ENCODE assay signal across 8 cellular contexts in genomic region chr20:58892932-58893224, GRCh38. TPM values are rescaled to one million over a fixed set of nuclear protein-coding genes. Genes with fewer than 3 reads are reported as not detected.
DNase-seq lines count a peak whose midpoint lies in the region; ATAC-seq, FAIRE-seq and TF ChIP-seq lines count a peak whose summit lies in the region.

No MANE protein-coding gene starts in this region.

- POLR2A ChIA-PET in IMR-90 (lab: Charles Lee; ENCODE audit: unreplicated experiment) (no interaction called here), GM12878 (lab: Charles Lee) (interaction anchor here (0.6 to 1.2 kb wide), 2 partner anchors 14 to 89 kb away, joined by 3 to 4 read pairs; no protein-coding TSS in a partner anchor)

- peaks cover 78% of the 10 kb centered on the region for H3K79me2 ChIP-seq in GM12878 (ENCODE audit: control insufficient read depth, insufficient read depth, low read length)

- peaks cover 3% of the 10 kb centered on the region; the same call in 1 of the 2 replicates for H3K9me1 ChIP-seq in IMR-90 (ENCODE audit: insufficient read depth, low read length)

- H3K9me3 Mint-ChIP-seq in mesothelial cell of epicardium = no peaks in the 10 kb centered on the region

- TF ChIP-seq RAD21 in IMR-90 (IDR thresholded peaks at IDR 0.05; ENCODE audit: low read length) (no peak), GM12878 (IDR thresholded peaks at IDR 0.05; ENCODE audit: insufficient read depth, low read depth, low read length) (no peak)

- H3K27ac ChIP-seq in C4-2B (peak overlapping the region; percentile 92), IMR-90 (ENCODE audit: insufficient read depth, low read length) (peak overlapping the region; percentile 100), GM12878 (ENCODE audit: control insufficient read depth, insufficient read depth) (peak overlapping the region; percentile 71)

- TF ChIP-seq CTCF in C4-2B (conservative IDR thresholded peaks at IDR 0.05) = no peak
- TF ChIP-seq CTCF in IMR-90 (conservative IDR thresholded peaks at IDR 0.05; ENCODE audit: low read depth, low read length) = no peak
- no peak for TF ChIP-seq CTCF in GM12878 (IDR thresholded peaks at IDR 0.05 in 2 of 3, conservative IDR thresholded peaks at IDR 0.05 in 1 of 3; ENCODE audit: control insufficient read depth in 2 of 3, extremely low read depth in 1 of 3, insufficient read depth in 1 of 3, low read depth in 3 of 3, low read length in 3 of 3)
- no peak for TF ChIP-seq CTCF in mesothelial cell of epicardium (IDR thresholded peaks at IDR 0.05; ENCODE audit: unreplicated experiment)

- no peak for TF ChIP-seq EP300 in GM12878 (IDR thresholded peaks at IDR 0.05; ENCODE audit: borderline replicate concordance in 1 of 2, control insufficient read depth in 1 of 2, low read depth in 2 of 2, low read length in 2 of 2)

- ATAC-seq in IMR-90 (ENCODE audit: low read depth) (no peak), GM12878 (no peak), HG03442 (IDR thresholded peaks at IDR 0.05; ENCODE audit: unreplicated experiment) (no peak), HG02642 (IDR thresholded peaks at IDR 0.05; ENCODE audit: poor library complexity, unreplicated experiment) (no peak)

- H3K9me3 ChIP-seq in IMR-90 (ENCODE audit: control insufficient read depth, insufficient read depth, low read length) = no peaks in the 10 kb centered on the region
- no peaks in the 10 kb centered on the region for H3K9me3 ChIP-seq in GM12878 (replicated peaks; ENCODE audit: control insufficient read depth, insufficient read depth, low read length)

- peaks cover 53% of the 10 kb centered on the region for H3K4me1 Mint-ChIP-seq in mesothelial cell of epicardium

- H3K4me3 ChIP-seq in IMR-90 (ENCODE audit: insufficient read depth, low read depth, low read length) (peak overlapping the region; percentile 100), GM12878 (peak overlapping the region; percentile 94)

- no peak for FAIRE-seq in GM12878 (lab: Jason Lieb, UNC)

- 0 out of 2 replicates have a peak overlapping the region, but pooled peaks have one; percentile 7 for H3K14ac ChIP-seq in IMR-90 (replicated peaks; ENCODE audit: low read depth, low read length)

- in situ Hi-C loops in IMR-90 (cut with MboI; ENCODE audit: low sequenced_read_pairs) = no loop called here
- in situ Hi-C loops in GM12878 (cut with MboI) = no loop called here

- H3K4me2 ChIP-seq in IMR-90 (ENCODE audit: low read depth, low read length) (peak overlapping the region; percentile 90), GM12878 (ENCODE audit: control insufficient read depth, insufficient read depth) (peak overlapping the region; percentile 86)

- no peak overlapping the region for H2AK9ac ChIP-seq in IMR-90 (replicated peaks; ENCODE audit: low read depth, low read length, poor library complexity)

- H4K91ac ChIP-seq in IMR-90 (ENCODE audit: insufficient read depth, low read depth, low read length) = no peak overlapping the region

- no peak overlapping the region for H2BK120ac ChIP-seq in IMR-90 (ENCODE audit: low read depth, low read length)

- H3K4me1 ChIP-seq in IMR-90 (ENCODE audit: control insufficient read depth, insufficient read depth, low read length) (peaks cover 16% of the 10 kb centered on the region), GM12878 (ENCODE audit: control insufficient read depth, insufficient read depth, low read length) (peaks cover 14% of the 10 kb centered on the region)

- no peak overlapping the region for H4K5ac ChIP-seq in IMR-90 (ENCODE audit: low read depth, low read length)

- H2AK5ac ChIP-seq in IMR-90 (ENCODE audit: low read depth, low read length) = no peak overlapping the region; the same call in 1 of the 2 replicates

- H3K79me1 ChIP-seq in IMR-90 (ENCODE audit: low read depth in 1 of 2, low read length in 2 of 2) = peaks cover 5 to 35% of the 10 kb centered on the region in 2 experiments; a peak in 3 of 4 replicates

- DNase-seq in IMR-90 (no peak), GM12878 (ENCODE audit: low read depth, low spot score) (no peak), mesothelial cell of epicardium (ENCODE audit: low spot score in 2 of 2, unreplicated experiment in 2 of 2) (no peak), D341Med (ENCODE audit: low spot score) (no peak), NCI-H226 (no peak)

- peak overlapping the region; percentile 96; the same call in 1 of the 2 replicates for H3K23ac ChIP-seq in IMR-90 (ENCODE audit: low read depth, low read length)

- no peak overlapping the region for H4K8ac ChIP-seq in IMR-90 (ENCODE audit: low read depth in 2 of 2, low read length in 2 of 2)

- no CpG with 5 or more reads among the region's 1 CpG for WGBS in IMR-90 (ENCODE audit: extremely low coverage in 2 of 2, insufficient read length in 1 of 2), 2 experiments
- 0% methylated on average over 1 of the region's 1 CpG for WGBS in GM12878 (ENCODE audit: insufficient coverage, insufficient replicate concordance, low lambda C conversion rate, missing lambda C conversion rate)

- H2AFZ ChIP-seq in IMR-90 (replicated peaks; ENCODE audit: low read length, poor library complexity) = no peak overlapping the region
- H2AFZ ChIP-seq in GM12878 (ENCODE audit: control insufficient read depth, low read depth, low read length) = no peak overlapping the region

- SMC1A ChIA-PET in GM12878 (lab: Charles Lee; ENCODE audit: uncharacterized antibody, unreplicated experiment) = no interaction called here

- H4K20me1 ChIP-seq in IMR-90 (ENCODE audit: insufficient read depth, low read length) (peaks cover 52% of the 10 kb centered on the region), GM12878 (ENCODE audit: control insufficient read depth, insufficient read depth) (peaks cover 5% of the 10 kb centered on the region; the same call in 1 of the 2 replicates)

- H3K27ac Mint-ChIP-seq in mesothelial cell of epicardium = peak overlapping the region; percentile 98

- no peak overlapping the region for H2BK20ac ChIP-seq in IMR-90 (ENCODE audit: low read depth, low read length)

- H3K4ac ChIP-seq in IMR-90 (ENCODE audit: low read depth, low read length) = peak overlapping the region; percentile 70; the same call in 1 of the 2 replicates

- no peaks in the 10 kb centered on the region for H3K27me3 Mint-ChIP-seq in mesothelial cell of epicardium (ENCODE audit: low read depth)

- H3K36me3 Mint-ChIP-seq in mesothelial cell of epicardium = peaks cover 2% of the 10 kb centered on the region

- BruUV-seq in IMR-90 (replicated peaks; lab: Mats Ljungman, UMichigan) (no TSS peak), GM12878 (replicated peaks; lab: Mats Ljungman, UMichigan) (no TSS peak)

- no peak overlapping the region for H3K18ac ChIP-seq in IMR-90 (ENCODE audit: low read depth, low read length)

- no peaks in the 10 kb centered on the region for H3K27me3 ChIP-seq in IMR-90 (ENCODE audit: control insufficient read depth, insufficient read depth, low read length)
- no peaks in the 10 kb centered on the region for H3K27me3 ChIP-seq in GM12878 (replicated peaks in 1 of 2; ENCODE audit: control insufficient read depth in 2 of 2, insufficient read depth in 2 of 2, low read length in 1 of 2)

- H3K56ac ChIP-seq in IMR-90 (ENCODE audit: extremely low read depth, insufficient read depth, low read length) = no peak overlapping the region

- CTCF ChIA-PET in IMR-90 (lab: Yijun Ruan, JAX) = no interaction called here
- CTCF ChIA-PET in GM12878 (lab: Yijun Ruan, JAX) = interaction anchor here (1.3 to 1.5 kb wide), 2 partner anchors 15 to 90 kb away, joined by 3 to 4 read pairs; no protein-coding TSS in a partner anchor

- peak overlapping the region; percentile 93 for H3K4me3 Mint-ChIP-seq in mesothelial cell of epicardium

- peak overlapping the region; percentile 93 for H2BK5ac ChIP-seq in IMR-90 (ENCODE audit: low read depth, low read length, poor library complexity, severe bottlenecking)

- no peak overlapping the region for H2BK15ac ChIP-seq in IMR-90 (ENCODE audit: low read depth, low read length)

- dilution Hi-C loops in IMR-90 (cut with HindIII; ENCODE audit: low sequenced_read_pairs, unreplicated experiment) = no loop called here

- H3K9ac ChIP-seq in IMR-90 (ENCODE audit: low read depth, low read length) (peak overlapping the region; percentile 100), GM12878 (ENCODE audit: control insufficient read depth, insufficient read depth, low read length) (peak overlapping the region; percentile 80)

- H3K36me3 ChIP-seq in IMR-90 (ENCODE audit: control insufficient read depth, insufficient read depth, low read length) (peaks cover 5% of the 10 kb centered on the region), GM12878 (ENCODE audit: control insufficient read depth in 2 of 2, insufficient read depth in 2 of 2, low read length in 1 of 2) (peaks cover 0 to 8% of the 10 kb centered on the region in 2 experiments; a peak in 2 of 4 replicates)

- TF ChIP-seq POLR2A in IMR-90 (IDR thresholded peaks at IDR 0.05; ENCODE audit: low read depth, low read length) (no peak; the same call in 1 of the 2 replicates), GM12878 (IDR thresholded peaks at IDR 0.05; ENCODE audit: low read depth, low read length) (no peak)

- RAD21 ChIA-PET in GM12878 (lab: Charles Lee; ENCODE audit: unreplicated experiment) = interaction anchor here (1.3 kb wide), 1 partner anchor 15 kb away, joined by 4 read pairs; no protein-coding TSS in a partner anchor

- intact Hi-C loops in IMR-90 (cut with micrococcal nuclease) (loop anchor here (1.0 to 5.0 kb wide), 2 partner anchors 9 to 139 kb away; partner anchors contain the start of gene ATP5F1E), GM12878 (cut with micrococcal nuclease; ENCODE audit: unreplicated experiment) (loop anchor here (2.0 kb wide), 3 partner anchors 14 to 140 kb away; partner anchors contain the start of genes ATP5F1E and NELFCD)

RNA-seq across cellular contexts. Expression of gene GNAS, which starts 40.4 kb away (rescaled TPM):
- total RNA-seq in IMR-90 (2012; rRNA removed) (377 and 397 TPM in 2 replicates), GM12878 (2014; rRNA removed) (399 and 405 TPM in 2 replicates), GM12878 (2014; rRNA removed; fragmentation: Illumina TruSeq; extraction: Trizol) (368 and 389 TPM in 2 replicates), GM12878 (2021) (792 and 818 TPM in 2 replicates), mesothelial cell of epicardium (1,218 to 1,240 TPM (median 1,226 TPM) in 3 replicates)
- polyA plus RNA-seq in IMR-90 (2012; rRNA removed) (1,064 and 1,356 TPM in 2 replicates), GM12878 (2011; rRNA removed) (449 and 706 TPM in 2 replicates), GM12878 (2014; fragmentation: Illumina TruSeq; extraction: Trizol) (838 and 950 TPM in 2 replicates), GM12878 (2014; fragmentation: Nextera tagmentation; extraction: Ambion mirVana) (100 to 1,000 TPM; 242 to 344 TPM), GM12878 (2014; rRNA removed) (625 and 680 TPM in 2 replicates), GM12878 (2016; fragmentation: Nextera tagmentation; extraction: Ambion mirVana) (100 to 1,000 TPM; 209 to 261 TPM)
- 1,777 and 2,021 TPM in 2 replicates for polyA plus RNA-seq in IMR-90 (2012; cell fraction: cytosol; rRNA removed)
- polyA plus RNA-seq in IMR-90 (2012; cell fraction: nucleus; rRNA removed; ENCODE audit: low replicate concordance) = 1,041 and 1,061 TPM in 2 replicates
- total RNA-seq in GM12878 (2013; cell fraction: nucleolus; rRNA removed) = 232 and 244 TPM in 2 replicates
- polyA plus RNA-seq in GM12878 (2011; ENCODE audit: low read depth) = 423 TPM
- polyA plus RNA-seq in GM12878 (2011; cell fraction: cytosol; rRNA removed) = 1,135 and 2,097 TPM in 2 replicates
- 809 and 1,021 TPM in 2 replicates for polyA plus RNA-seq in GM12878 (2011; cell fraction: nucleus; rRNA removed)
- 750 and 915 TPM in 2 replicates for polyA plus RNA-seq in GM12878 (2012)
- 1,102 and 1,227 TPM in 2 replicates for polyA minus RNA-seq in GM12878 (2011; rRNA and poly(A)+ RNA removed)
- 416 and 532 TPM in 2 replicates for polyA minus RNA-seq in GM12878 (2011; cell fraction: cytosol; rRNA and poly(A)+ RNA removed)
- polyA minus RNA-seq in GM12878 (2011; cell fraction: nucleus; rRNA and poly(A)+ RNA removed) = 176 and 287 TPM in 2 replicates

RNA-seq across cellular contexts. Expression of gene GNAS-AS1, which starts 42.2 kb away (rescaled TPM):
- total RNA-seq in IMR-90 (2012; rRNA removed) (0.54 and 0.83 TPM in 2 replicates), GM12878 (2014; rRNA removed) (1.9 and 2.1 TPM in 2 replicates), GM12878 (2014; rRNA removed; fragmentation: Illumina TruSeq; extraction: Trizol) (0.74 and 0.85 TPM in 2 replicates), GM12878 (2021) (1.6 and 2.6 TPM in 2 replicates), mesothelial cell of epicardium (5.8 to 6.3 TPM (median 5.9 TPM) in 3 replicates)
- polyA plus RNA-seq in IMR-90 (2012; rRNA removed) (0.60 and 0.90 TPM in 2 replicates), GM12878 (2011; rRNA removed) (0.85 and 0.99 TPM in 2 replicates), GM12878 (2014; fragmentation: Illumina TruSeq; extraction: Trizol) (0.36 and 0.66 TPM in 2 replicates), GM12878 (2014; fragmentation: Nextera tagmentation; extraction: Ambion mirVana) (under 1 TPM; 0.06 to 0.35 TPM), GM12878 (2014; rRNA removed) (1.7 and 2.1 TPM in 2 replicates), GM12878 (2016; fragmentation: Nextera tagmentation; extraction: Ambion mirVana) (1 to 10 TPM; 1.4 to 2.7 TPM)
- 0.57 and 0.74 TPM in 2 replicates for polyA plus RNA-seq in IMR-90 (2012; cell fraction: cytosol; rRNA removed)
- polyA plus RNA-seq in IMR-90 (2012; cell fraction: nucleus; rRNA removed; ENCODE audit: low replicate concordance) = 0.90 and 1.0 TPM in 2 replicates
- total RNA-seq in GM12878 (2013; cell fraction: nucleolus; rRNA removed) = 7.0 and 8.7 TPM in 2 replicates
- polyA plus RNA-seq in GM12878 (2011; ENCODE audit: low read depth) = 0.31 TPM
- polyA plus RNA-seq in GM12878 (2011; cell fraction: cytosol; rRNA removed) = 0.99 and 1.7 TPM in 2 replicates
- 3.7 and 4.7 TPM in 2 replicates for polyA plus RNA-seq in GM12878 (2011; cell fraction: nucleus; rRNA removed)
- polyA plus RNA-seq in GM12878 (2012) = 0.45 and 0.58 TPM in 2 replicates
- 0.46 and 1.2 TPM in 2 replicates for polyA minus RNA-seq in GM12878 (2011; rRNA and poly(A)+ RNA removed)
- 0.62 and 0.67 TPM in 2 replicates for polyA minus RNA-seq in GM12878 (2011; cell fraction: cytosol; rRNA and poly(A)+ RNA removed)
- 2.5 and 5.3 TPM in 2 replicates for polyA minus RNA-seq in GM12878 (2011; cell fraction: nucleus; rRNA and poly(A)+ RNA removed)
